In the genomic region with DNA sequence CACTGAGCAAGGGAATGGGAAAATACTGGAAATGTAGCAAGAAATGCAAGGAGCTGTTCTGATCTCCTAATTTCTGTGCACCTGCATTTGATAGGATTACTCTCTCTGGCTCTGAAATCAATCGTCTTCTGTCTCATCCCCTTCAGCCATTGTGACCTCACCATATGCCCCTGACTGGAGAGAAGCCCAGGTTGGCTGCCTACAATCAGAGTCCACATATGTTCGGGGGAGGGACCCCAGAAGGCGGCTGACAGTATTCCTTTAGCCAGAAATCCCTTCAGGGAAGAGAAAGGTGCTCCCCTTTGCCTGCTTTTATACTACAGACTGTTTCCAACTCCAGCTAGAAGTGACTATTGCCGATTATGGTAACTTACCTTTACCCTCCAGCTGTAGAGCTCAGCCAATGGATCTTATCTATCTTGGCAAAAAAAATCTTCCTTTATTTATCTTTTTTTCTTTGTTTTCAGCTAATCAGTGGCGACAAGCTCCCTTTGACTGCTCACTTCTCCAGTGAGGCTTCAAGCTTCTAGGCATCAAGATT, we compare ENCODE assay signal across 1 cellular context.
TF ChIP-seq lines count a peak whose summit lies in the region.

No MANE protein-coding gene starts in this region.

TF ChIP-seq in H1, 55 proteins besides CTCF, POLR2A, EP300 and RAD21 (continued from another document):
- no peak for TF ChIP-seq TAF7 (optimal IDR thresholded peaks at IDR 0.05; ENCODE audit: borderline replicate concordance, low read depth, low read length)
- TF ChIP-seq JUND (IDR thresholded peaks at IDR 0.05; ENCODE audit: low read length) = no peak
- TF ChIP-seq, protein P1, sequence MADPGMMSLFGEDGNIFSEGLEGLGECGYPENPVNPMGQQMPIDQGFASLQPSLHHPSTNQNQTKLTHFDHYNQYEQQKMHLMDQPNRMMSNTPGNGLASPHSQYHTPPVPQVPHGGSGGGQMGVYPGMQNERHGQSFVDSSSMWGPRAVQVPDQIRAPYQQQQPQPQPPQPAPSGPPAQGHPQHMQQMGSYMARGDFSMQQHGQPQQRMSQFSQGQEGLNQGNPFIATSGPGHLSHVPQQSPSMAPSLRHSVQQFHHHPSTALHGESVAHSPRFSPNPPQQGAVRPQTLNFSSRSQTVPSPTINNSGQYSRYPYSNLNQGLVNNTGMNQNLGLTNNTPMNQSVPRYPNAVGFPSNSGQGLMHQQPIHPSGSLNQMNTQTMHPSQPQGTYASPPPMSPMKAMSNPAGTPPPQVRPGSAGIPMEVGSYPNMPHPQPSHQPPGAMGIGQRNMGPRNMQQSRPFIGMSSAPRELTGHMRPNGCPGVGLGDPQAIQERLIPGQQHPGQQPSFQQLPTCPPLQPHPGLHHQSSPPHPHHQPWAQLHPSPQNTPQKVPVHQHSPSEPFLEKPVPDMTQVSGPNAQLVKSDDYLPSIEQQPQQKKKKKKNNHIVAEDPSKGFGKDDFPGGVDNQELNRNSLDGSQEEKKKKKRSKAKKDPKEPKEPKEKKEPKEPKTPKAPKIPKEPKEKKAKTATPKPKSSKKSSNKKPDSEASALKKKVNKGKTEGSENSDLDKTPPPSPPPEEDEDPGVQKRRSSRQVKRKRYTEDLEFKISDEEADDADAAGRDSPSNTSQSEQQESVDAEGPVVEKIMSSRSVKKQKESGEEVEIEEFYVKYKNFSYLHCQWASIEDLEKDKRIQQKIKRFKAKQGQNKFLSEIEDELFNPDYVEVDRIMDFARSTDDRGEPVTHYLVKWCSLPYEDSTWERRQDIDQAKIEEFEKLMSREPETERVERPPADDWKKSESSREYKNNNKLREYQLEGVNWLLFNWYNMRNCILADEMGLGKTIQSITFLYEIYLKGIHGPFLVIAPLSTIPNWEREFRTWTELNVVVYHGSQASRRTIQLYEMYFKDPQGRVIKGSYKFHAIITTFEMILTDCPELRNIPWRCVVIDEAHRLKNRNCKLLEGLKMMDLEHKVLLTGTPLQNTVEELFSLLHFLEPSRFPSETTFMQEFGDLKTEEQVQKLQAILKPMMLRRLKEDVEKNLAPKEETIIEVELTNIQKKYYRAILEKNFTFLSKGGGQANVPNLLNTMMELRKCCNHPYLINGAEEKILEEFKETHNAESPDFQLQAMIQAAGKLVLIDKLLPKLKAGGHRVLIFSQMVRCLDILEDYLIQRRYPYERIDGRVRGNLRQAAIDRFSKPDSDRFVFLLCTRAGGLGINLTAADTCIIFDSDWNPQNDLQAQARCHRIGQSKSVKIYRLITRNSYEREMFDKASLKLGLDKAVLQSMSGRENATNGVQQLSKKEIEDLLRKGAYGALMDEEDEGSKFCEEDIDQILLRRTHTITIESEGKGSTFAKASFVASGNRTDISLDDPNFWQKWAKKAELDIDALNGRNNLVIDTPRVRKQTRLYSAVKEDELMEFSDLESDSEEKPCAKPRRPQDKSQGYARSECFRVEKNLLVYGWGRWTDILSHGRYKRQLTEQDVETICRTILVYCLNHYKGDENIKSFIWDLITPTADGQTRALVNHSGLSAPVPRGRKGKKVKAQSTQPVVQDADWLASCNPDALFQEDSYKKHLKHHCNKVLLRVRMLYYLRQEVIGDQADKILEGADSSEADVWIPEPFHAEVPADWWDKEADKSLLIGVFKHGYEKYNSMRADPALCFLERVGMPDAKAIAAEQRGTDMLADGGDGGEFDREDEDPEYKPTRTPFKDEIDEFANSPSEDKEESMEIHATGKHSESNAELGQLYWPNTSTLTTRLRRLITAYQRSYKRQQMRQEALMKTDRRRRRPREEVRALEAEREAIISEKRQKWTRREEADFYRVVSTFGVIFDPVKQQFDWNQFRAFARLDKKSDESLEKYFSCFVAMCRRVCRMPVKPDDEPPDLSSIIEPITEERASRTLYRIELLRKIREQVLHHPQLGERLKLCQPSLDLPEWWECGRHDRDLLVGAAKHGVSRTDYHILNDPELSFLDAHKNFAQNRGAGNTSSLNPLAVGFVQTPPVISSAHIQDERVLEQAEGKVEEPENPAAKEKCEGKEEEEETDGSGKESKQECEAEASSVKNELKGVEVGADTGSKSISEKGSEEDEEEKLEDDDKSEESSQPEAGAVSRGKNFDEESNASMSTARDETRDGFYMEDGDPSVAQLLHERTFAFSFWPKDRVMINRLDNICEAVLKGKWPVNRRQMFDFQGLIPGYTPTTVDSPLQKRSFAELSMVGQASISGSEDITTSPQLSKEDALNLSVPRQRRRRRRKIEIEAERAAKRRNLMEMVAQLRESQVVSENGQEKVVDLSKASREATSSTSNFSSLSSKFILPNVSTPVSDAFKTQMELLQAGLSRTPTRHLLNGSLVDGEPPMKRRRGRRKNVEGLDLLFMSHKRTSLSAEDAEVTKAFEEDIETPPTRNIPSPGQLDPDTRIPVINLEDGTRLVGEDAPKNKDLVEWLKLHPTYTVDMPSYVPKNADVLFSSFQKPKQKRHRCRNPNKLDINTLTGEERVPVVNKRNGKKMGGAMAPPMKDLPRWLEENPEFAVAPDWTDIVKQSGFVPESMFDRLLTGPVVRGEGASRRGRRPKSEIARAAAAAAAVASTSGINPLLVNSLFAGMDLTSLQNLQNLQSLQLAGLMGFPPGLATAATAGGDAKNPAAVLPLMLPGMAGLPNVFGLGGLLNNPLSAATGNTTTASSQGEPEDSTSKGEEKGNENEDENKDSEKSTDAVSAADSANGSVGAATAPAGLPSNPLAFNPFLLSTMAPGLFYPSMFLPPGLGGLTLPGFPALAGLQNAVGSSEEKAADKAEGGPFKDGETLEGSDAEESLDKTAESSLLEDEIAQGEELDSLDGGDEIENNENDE (IDR thresholded peaks at IDR 0.05; ENCODE audit: insufficient replicate concordance, low read length) = no peak
